8 cellular contexts compared by ENCODE assay signal in genomic region chr9:5389109-5389732, GRCh38. TPM values are rescaled to one million over a fixed set of nuclear protein-coding genes. Genes with fewer than 3 reads are reported as not detected.
DNase-seq lines count a peak whose midpoint lies in the region; ATAC-seq and TF ChIP-seq lines count a peak whose summit lies in the region.

No MANE protein-coding gene starts in this region.

- DNase-seq in stimulated activated CD4-positive, alpha-beta T cell treated with anti-CD3 and anti-CD28 coated beads, Interleukin-2, amount 100 ng/mL, for 48 hours, result peak; percentile 1 to 10
- DNase-seq in stimulated activated CD4-positive, alpha-beta T cell treated with anti-CD3 and anti-CD28 coated beads, Interleukin-12 subunit alpha, Interleukin-12 subunit beta, amount 100 ng/mL, for 4 hours, result no peak
- DNase-seq in HS-27A (ENCODE audit: low read depth), result peak; percentile 15
- peak; percentile 96 for DNase-seq in astrocyte of the spinal cord (ENCODE audit: low read depth, low spot score)
- DNase-seq in left ventricle myocardium superior, result no peak
- no peak for DNase-seq in NCI-H510A treated with DMSO at 0.1 percent for 48 hours (lab: John Stamatoyannopoulos, UW)
- no peak for DNase-seq in progenitor cell of endocrine pancreas (ENCODE audit: low spot score, unreplicated experiment)

- no peaks in the 10 kb centered on the region for H3K27me3 Mint-ChIP-seq in progenitor cell of endocrine pancreas

- ATAC-seq in HG03095 (IDR thresholded peaks at IDR 0.05; ENCODE audit: unreplicated experiment) (no peak), left ventricle myocardium superior (no peak)

- TF ChIP-seq CTCF in astrocyte of the spinal cord (IDR thresholded peaks at IDR 0.05; ENCODE audit: low read depth, low read length) (no peak), progenitor cell of endocrine pancreas (IDR thresholded peaks at IDR 0.05; ENCODE audit: unreplicated experiment) (no peak)

- H3K27ac Mint-ChIP-seq in progenitor cell of endocrine pancreas, result no peak overlapping the region

- intact Hi-C loops in left ventricle myocardium superior (cut with micrococcal nuclease), result no loop called here

- H3K4me1 Mint-ChIP-seq in progenitor cell of endocrine pancreas (ENCODE audit: low read depth), result no peaks in the 10 kb centered on the region

- H3K4me3 ChIP-seq in astrocyte of the spinal cord (ENCODE audit: low read depth, low read length), result no peak overlapping the region

- H3K36me3 Mint-ChIP-seq in progenitor cell of endocrine pancreas (ENCODE audit: insufficient read depth), result no peaks in the 10 kb centered on the region

- in situ Hi-C loops in astrocyte of the spinal cord (cut with HindIII; ENCODE audit: low sequenced_read_pairs), result no loop called here

- no peak overlapping the region for H3K4me3 Mint-ChIP-seq in progenitor cell of endocrine pancreas (ENCODE audit: low read depth)

- H3K9me3 Mint-ChIP-seq in progenitor cell of endocrine pancreas (ENCODE audit: low read depth), result no peaks in the 10 kb centered on the region

RNA-seq across cellular contexts. Expression of gene PLGRKT, which starts 48.5 kb away (rescaled TPM):
- total RNA-seq in left ventricle myocardium superior, result 41.6 TPM
- 16.8 and 18.9 TPM in 2 replicates for total RNA-seq in progenitor cell of endocrine pancreas

RNA-seq across cellular contexts. Expression of gene RLN1, which starts 49.5 kb away (rescaled TPM):
- total RNA-seq in left ventricle myocardium superior (0.35 TPM), progenitor cell of endocrine pancreas (0.91 and 1.2 TPM in 2 replicates)

Comparison
In these comparisons a context has a peak if more than half of its experiments do, and no peak if none do; other contexts are left out.
1. DNase-seq: peak in stimulated activated CD4-positive, alpha-beta T cell treated with anti-CD3 and anti-CD28 coated beads, Interleukin-2, amount 100 ng/mL, for 48 hours (2 of 2), HS-27A (single experiment) and astrocyte of the spinal cord (single experiment); none in stimulated activated CD4-positive, alpha-beta T cell treated with anti-CD3 and anti-CD28 coated beads, Interleukin-12 subunit alpha, Interleukin-12 subunit beta, amount 100 ng/mL, for 4 hours (single experiment), left ventricle myocardium superior (single experiment), NCI-H510A treated with DMSO at 0.1 percent for 48 hours (single experiment) and progenitor cell of endocrine pancreas (single experiment).